8 cellular contexts compared by ENCODE assay signal in genomic region chr2:235746257-235746934, GRCh38.
DNase-seq lines count a peak whose midpoint lies in the region; ATAC-seq, FAIRE-seq and TF ChIP-seq lines count a peak whose summit lies in the region.

No MANE protein-coding gene starts in this region.

- H3K4me1 Mint-ChIP-seq in stimulated activated memory B cell treated with anti-CD40 and anti-IgM and Interleukin-4, amounts not matched to agents 10 μg/mL and 1 μg/mL and 100 μg/mL, for 72 hours: no peaks in the 10 kb centered on the region

- H3K4me3 Mint-ChIP-seq in stimulated activated memory B cell treated with anti-CD40 and anti-IgM and Interleukin-4, amounts not matched to agents 10 μg/mL and 1 μg/mL and 100 μg/mL, for 72 hours: no peak overlapping the region

- no peak overlapping the region for H3K27ac Mint-ChIP-seq in stimulated activated memory B cell treated with anti-CD40 and anti-IgM and Interleukin-4, amounts not matched to agents 10 μg/mL and 1 μg/mL and 100 μg/mL, for 72 hours

- peaks cover 51% of the 10 kb centered on the region for H3K27me3 Mint-ChIP-seq in stimulated activated memory B cell treated with anti-CD40 and anti-IgM and Interleukin-4, amounts not matched to agents 10 μg/mL and 1 μg/mL and 100 μg/mL, for 72 hours

- H3K9me3 Mint-ChIP-seq in stimulated activated memory B cell treated with anti-CD40 and anti-IgM and Interleukin-4, amounts not matched to agents 10 μg/mL and 1 μg/mL and 100 μg/mL, for 72 hours: no peaks in the 10 kb centered on the region

- peak; percentile 91 for TF ChIP-seq CTCF in D721Med (IDR thresholded peaks at IDR 0.05; ENCODE audit: insufficient read depth, missing control alignments)

- no peak for FAIRE-seq in D721Med (lab: Jason Lieb, UNC)

- no peaks in the 10 kb centered on the region for H3K36me3 Mint-ChIP-seq in stimulated activated memory B cell treated with anti-CD40 and anti-IgM and Interleukin-4, amounts not matched to agents 10 μg/mL and 1 μg/mL and 100 μg/mL, for 72 hours

- peak; percentile 52 for ATAC-seq in GM21825 (IDR thresholded peaks at IDR 0.05; ENCODE audit: unreplicated experiment)
- ATAC-seq in stimulated activated memory B cell treated with anti-CD40 and anti-IgM and Interleukin-4, amounts not matched to agents 10 μg/mL and 1 μg/mL and 100 μg/mL, for 72 hours: no peak

- DNase-seq in D721Med (ENCODE audit: insufficient read length, low spot score): peak; percentile 72
- peak; percentile 90 for DNase-seq in NCI-H1694 (lab: John Stamatoyannopoulos, UW)
- peak; percentile 6 for DNase-seq in T-helper 9 cell
- peak; percentile 88 for DNase-seq in cerebellar cortex (ENCODE audit: low spot score)
- peak; percentile 79 for DNase-seq in kidney tubule cell (ENCODE audit: low spot score)
- DNase-seq in stimulated activated CD4-positive, alpha-beta T cell treated with anti-CD3 and anti-CD28 coated beads, Interleukin-4, amount 100 ng/mL, for 24 hours: peak; percentile 48

Comparison
In these comparisons a context has a peak if more than half of its experiments do, and no peak if none do; other contexts are left out.
1. DNase-seq: peak in every context shown above with its lines; median percentile 90 in NCI-H1694; 88 in cerebellar cortex; 79 in kidney tubule cell; 72 in D721Med; 48 in stimulated activated CD4-positive, alpha-beta T cell treated with anti-CD3 and anti-CD28 coated beads, Interleukin-4, amount 100 ng/mL, for 24 hours; 6 in T-helper 9 cell.